Comparison of ENCODE assay signal across 25 cellular contexts in the genomic region with DNA sequence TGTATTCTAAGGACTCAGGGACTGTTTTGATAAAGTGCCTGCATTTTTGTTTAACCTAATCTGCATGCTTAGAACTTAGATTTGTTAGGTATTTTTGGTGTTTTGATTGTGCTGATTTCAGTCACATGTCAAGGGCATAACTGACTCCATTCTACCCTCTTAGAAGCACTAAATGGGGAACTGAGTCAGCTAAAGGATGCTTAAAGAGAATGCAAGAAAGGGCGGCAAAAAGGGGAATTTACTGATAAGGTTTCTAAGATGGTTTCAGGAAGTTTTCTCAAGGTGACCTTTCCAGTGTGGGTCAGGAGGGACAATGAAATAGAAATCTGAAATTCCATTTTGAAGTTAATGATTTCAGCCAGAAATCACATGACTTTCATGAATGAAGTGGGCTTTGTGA. TPM values are rescaled to one million over a fixed set of nuclear protein-coding genes. Genes with fewer than 3 reads are reported as not detected.
A peak's percentile ranks its signal among the peaks of the same experiment; 100 is the strongest.
DNase-seq lines count a peak whose midpoint lies in the region; ATAC-seq, FAIRE-seq and TF ChIP-seq lines count a peak whose summit lies in the region.
"Had no signal": no experiment of that assay in that cellular context is flagged by ENCODE, and none has a peak within 500 bp of the region (broad histone marks: within the 10 kb centered on the region; RNA-seq: fewer than 3 reads in every experiment).

No MANE protein-coding gene starts in this region.

- H3K9ac ChIP-seq in GM12878 (ENCODE audit: control insufficient read depth, insufficient read depth, low read length), result no peak overlapping the region

- WGBS in GM12878 (ENCODE audit: insufficient coverage, insufficient replicate concordance, low lambda C conversion rate, missing lambda C conversion rate), result 5% methylated on average over 1 of the region's 1 CpG

- no peak overlapping the region for H3K4me3 Mint-ChIP-seq in nephron
- H3K4me3 Mint-ChIP-seq: CD8-positive, alpha-beta memory T cell; H9 had no signal

- no peak for ATAC-seq in GM12878
- ATAC-seq: A549 had no signal

- RAD21 ChIA-PET in GM12878 (lab: Charles Lee; ENCODE audit: unreplicated experiment), result interaction anchor here (1.9 to 8.1 kb wide), 4 partner anchors 22 to 30 kb away, joined by 9 to 102 read pairs (median 45); no protein-coding TSS in a partner anchor

- in situ Hi-C loops in GM12878 (cut with MboI), result no loop called here

- CTCF ChIA-PET in GM12878 (lab: Yijun Ruan, JAX), result interaction anchor here (1.2 kb wide), 1 partner anchor 27 kb away, joined by 3 read pairs; no protein-coding TSS in a partner anchor

- H3K27ac ChIP-seq in GM12878 (ENCODE audit: control insufficient read depth, insufficient read depth), result no peak overlapping the region
- H3K27ac ChIP-seq: 22Rv1, A549, C4-2B had no signal

- no peak for TF ChIP-seq EP300 in GM12878 (IDR thresholded peaks at IDR 0.05; ENCODE audit: borderline replicate concordance in 1 of 2, control insufficient read depth in 1 of 2, low read depth in 2 of 2, low read length in 2 of 2)

- peak overlapping the region in 2 of 3 experiments; percentile 8 to 58 for H3K27ac Mint-ChIP-seq in nephron
- H3K27ac Mint-ChIP-seq: CD8-positive, alpha-beta memory T cell; H9 had no signal

- no peak overlapping the region for H3K4me3 ChIP-seq in GM12878
- H3K4me3 ChIP-seq: A549 had no signal

- no peaks in the 10 kb centered on the region for H3K79me2 ChIP-seq in GM12878 (ENCODE audit: control insufficient read depth, insufficient read depth, low read length)

- H3K27me3 Mint-ChIP-seq in nephron (ENCODE audit: low read depth), result peaks cover 2% of the 10 kb centered on the region
- H3K27me3 Mint-ChIP-seq: CD8-positive, alpha-beta memory T cell had no signal

- no peak overlapping the region for H3K4me2 ChIP-seq in GM12878 (ENCODE audit: control insufficient read depth, insufficient read depth)
- H3K4me2 ChIP-seq: A549 had no signal

- no peaks in the 10 kb centered on the region for H3K36me3 ChIP-seq in GM12878 (ENCODE audit: control insufficient read depth in 2 of 2, insufficient read depth in 2 of 2, low read length in 1 of 2)

- H4K20me1 ChIP-seq in GM12878 (ENCODE audit: control insufficient read depth, insufficient read depth), result no peaks in the 10 kb centered on the region

- intact Hi-C loops in GM12878 (cut with micrococcal nuclease; ENCODE audit: unreplicated experiment), result no loop called here

- no peaks in the 10 kb centered on the region for H3K27me3 ChIP-seq in GM12878 (replicated peaks in 1 of 2; ENCODE audit: control insufficient read depth in 2 of 2, insufficient read depth in 2 of 2, low read length in 1 of 2)

- no peak overlapping the region for H2AFZ ChIP-seq in GM12878 (ENCODE audit: control insufficient read depth, low read depth, low read length)

- H3K9me3 Mint-ChIP-seq in nephron, result peaks cover 8% of the 10 kb centered on the region

- TF ChIP-seq POLR2A in GM12878 (IDR thresholded peaks at IDR 0.05; ENCODE audit: low read depth, low read length), result no peak

- peaks cover 10% of the 10 kb centered on the region; the same call in 1 of the 2 replicates for H3K4me1 ChIP-seq in GM12878 (ENCODE audit: control insufficient read depth, insufficient read depth, low read length)

- no peaks in the 10 kb centered on the region for H3K36me3 Mint-ChIP-seq in nephron (ENCODE audit: low read depth)

- TF ChIP-seq CTCF in GM12878 (IDR thresholded peaks at IDR 0.05 in 2 of 3, conservative IDR thresholded peaks at IDR 0.05 in 1 of 3; ENCODE audit: control insufficient read depth in 2 of 3, extremely low read depth in 1 of 3, insufficient read depth in 1 of 3, low read depth in 3 of 3, low read length in 3 of 3), result no peak
- no peak for TF ChIP-seq CTCF in nephron (IDR thresholded peaks at IDR 0.05; ENCODE audit: unreplicated experiment in 3 of 3)

- no peak for FAIRE-seq in GM12878 (lab: Jason Lieb, UNC)
- FAIRE-seq: A549, GM12891, HTR-8/SVneo had no signal

- peaks cover 2% of the 10 kb centered on the region; the same call in 2 of the 3 replicates for H3K9me3 ChIP-seq in GM12878 (replicated peaks; ENCODE audit: control insufficient read depth, insufficient read depth, low read length)

- no TSS peak for BruUV-seq in GM12878 (replicated peaks; lab: Mats Ljungman, UMichigan)

- peak; percentile 6 for DNase-seq in SKM-1 (lab: John Stamatoyannopoulos, UW; ENCODE audit: unreplicated experiment)
- no peak for DNase-seq in SKM-1 treated with dmso at 0.1 percent for 144 hours (lab: John Stamatoyannopoulos, UW; ENCODE audit: unreplicated experiment)
- no peak for DNase-seq in GM12878 (ENCODE audit: low read depth, low spot score)
- DNase-seq in ecto neural progenitor cell (ENCODE audit: low spot score), result no peak
- DNase-seq in iPS-NIHi7 (ENCODE audit: extremely low spot score), result no peak
- DNase-seq in mesenteric fat pad (ENCODE audit: low spot score), result no peak
- DNase-seq: AML-193; CD8-positive, alpha-beta memory T cell; COR-L47; DMS 273 treated with DMSO at 0.1 percent for 48 hours; DMS53; DND-41; EL; GOT3; H9; IMR-90; KBM-7 had no signal

- peaks cover 5% of the 10 kb centered on the region for H3K4me1 Mint-ChIP-seq in nephron
- H3K4me1 Mint-ChIP-seq: H9 had no signal

- no peak for TF ChIP-seq RAD21 in GM12878 (IDR thresholded peaks at IDR 0.05; ENCODE audit: insufficient read depth, low read depth, low read length)

- SMC1A ChIA-PET in GM12878 (lab: Charles Lee; ENCODE audit: uncharacterized antibody, unreplicated experiment), result interaction anchor here (1.3 to 17.3 kb wide), 5 partner anchors 10 to 44 kb away, joined by 3 to 322 read pairs (median 25); no protein-coding TSS in a partner anchor

- POLR2A ChIA-PET in GM12878 (lab: Charles Lee), result interaction anchor here (1.7 to 5.7 kb wide), 4 partner anchors 9 to 36 kb away, joined by 7 to 59 read pairs (median 17); no protein-coding TSS in a partner anchor

RNA-seq across cellular contexts. Expression of gene MMP20, which starts 43.0 kb away (rescaled TPM):
- not detected in 2 replicates for total RNA-seq in GM12878 (2013; cell fraction: nucleolus; rRNA removed)
- total RNA-seq in GM12878 (2014; rRNA removed), result 0.05 and 0.11 TPM in 2 replicates
- total RNA-seq in GM12878 (2014; rRNA removed; fragmentation: Illumina TruSeq; extraction: Trizol), result 0.14 and 0.36 TPM in 2 replicates
- total RNA-seq in GM12878 (2021), result 0.13 and 0.18 TPM in 2 replicates
- polyA plus RNA-seq in GM12878 (2011; ENCODE audit: low read depth), result not detected
- 0.57 and 2.6 TPM in 2 replicates for polyA plus RNA-seq in GM12878 (2011; rRNA removed)
- polyA plus RNA-seq in GM12878 (2011; cell fraction: cytosol; rRNA removed), result 0.18 and 0.27 TPM in 2 replicates
- polyA plus RNA-seq in GM12878 (2011; cell fraction: nucleus; rRNA removed), result 0.19 and 0.49 TPM in 2 replicates
- polyA plus RNA-seq in GM12878 (2012), result not detected in 2 replicates
- 0.11 and 0.19 TPM in 2 replicates for polyA plus RNA-seq in GM12878 (2014; fragmentation: Illumina TruSeq; extraction: Trizol)
- polyA plus RNA-seq in GM12878 (2014; fragmentation: Nextera tagmentation; extraction: Ambion mirVana), result under 1 TPM; 0.10 to 0.11 TPM
- 0.11 and 0.24 TPM in 2 replicates for polyA plus RNA-seq in GM12878 (2014; rRNA removed)
- polyA plus RNA-seq in GM12878 (2016; fragmentation: Nextera tagmentation; extraction: Ambion mirVana), result not detected
- 0.21 and 0.22 TPM in 2 replicates for polyA minus RNA-seq in GM12878 (2011; rRNA and poly(A)+ RNA removed)
- polyA minus RNA-seq in GM12878 (2011; cell fraction: cytosol; rRNA and poly(A)+ RNA removed), result 2.7 TPM in 1 of 2 replicates, not detected in the other
- not detected in 2 replicates for polyA minus RNA-seq in GM12878 (2011; cell fraction: nucleus; rRNA and poly(A)+ RNA removed)
- total RNA-seq in mesenteric fat pad, result not detected
- total RNA-seq: CD8-positive, alpha-beta memory T cell; G401; H9; IMR-90 had no signal
- polyA plus RNA-seq: A549; BJ; CD8-positive, alpha-beta memory T cell; IMR-90 had no signal

RNA-seq across cellular contexts. Expression of gene MMP7, which starts 51.6 kb away (rescaled TPM):
- 4.3 and 5.4 TPM in 2 replicates for total RNA-seq in GM12878 (2013; cell fraction: nucleolus; rRNA removed)
- total RNA-seq in GM12878 (2014; rRNA removed) (0.68 and 1.7 TPM in 2 replicates), GM12878 (2014; rRNA removed; fragmentation: Illumina TruSeq; extraction: Trizol) (1.1 and 1.7 TPM in 2 replicates), GM12878 (2021) (1.0 and 1.2 TPM in 2 replicates), mesenteric fat pad (2.5 TPM)
- polyA plus RNA-seq in GM12878 (2011; ENCODE audit: low read depth), result 0.80 TPM
- polyA plus RNA-seq in GM12878 (2011; rRNA removed) (18.0 and 19.9 TPM in 2 replicates), GM12878 (2014; fragmentation: Illumina TruSeq; extraction: Trizol) (0.62 and 1.2 TPM in 2 replicates), GM12878 (2014; fragmentation: Nextera tagmentation; extraction: Ambion mirVana) (1 to 10 TPM; 1.6 to 1.7 TPM), GM12878 (2014; rRNA removed) (0.52 and 0.92 TPM in 2 replicates), GM12878 (2016; fragmentation: Nextera tagmentation; extraction: Ambion mirVana) (under 1 TPM; 0.63 to 0.68 TPM)
- 11.7 and 14.3 TPM in 2 replicates for polyA plus RNA-seq in GM12878 (2011; cell fraction: cytosol; rRNA removed)
- 4.5 and 7.8 TPM in 2 replicates for polyA plus RNA-seq in GM12878 (2011; cell fraction: nucleus; rRNA removed)
- polyA plus RNA-seq in GM12878 (2012), result 1.4 TPM in 2 replicates
- 5.3 and 10.9 TPM in 2 replicates for polyA minus RNA-seq in GM12878 (2011; rRNA and poly(A)+ RNA removed)
- polyA minus RNA-seq in GM12878 (2011; cell fraction: cytosol; rRNA and poly(A)+ RNA removed), result 2.5 and 2.7 TPM in 2 replicates
- 0.97 and 1.1 TPM in 2 replicates for polyA minus RNA-seq in GM12878 (2011; cell fraction: nucleus; rRNA and poly(A)+ RNA removed)
- total RNA-seq: CD8-positive, alpha-beta memory T cell; G401; H9; IMR-90 had no signal
- polyA plus RNA-seq: BJ; CD8-positive, alpha-beta memory T cell; IMR-90 had no signal
